ENCODE assay signal across 8 cellular contexts in the genomic region with DNA sequence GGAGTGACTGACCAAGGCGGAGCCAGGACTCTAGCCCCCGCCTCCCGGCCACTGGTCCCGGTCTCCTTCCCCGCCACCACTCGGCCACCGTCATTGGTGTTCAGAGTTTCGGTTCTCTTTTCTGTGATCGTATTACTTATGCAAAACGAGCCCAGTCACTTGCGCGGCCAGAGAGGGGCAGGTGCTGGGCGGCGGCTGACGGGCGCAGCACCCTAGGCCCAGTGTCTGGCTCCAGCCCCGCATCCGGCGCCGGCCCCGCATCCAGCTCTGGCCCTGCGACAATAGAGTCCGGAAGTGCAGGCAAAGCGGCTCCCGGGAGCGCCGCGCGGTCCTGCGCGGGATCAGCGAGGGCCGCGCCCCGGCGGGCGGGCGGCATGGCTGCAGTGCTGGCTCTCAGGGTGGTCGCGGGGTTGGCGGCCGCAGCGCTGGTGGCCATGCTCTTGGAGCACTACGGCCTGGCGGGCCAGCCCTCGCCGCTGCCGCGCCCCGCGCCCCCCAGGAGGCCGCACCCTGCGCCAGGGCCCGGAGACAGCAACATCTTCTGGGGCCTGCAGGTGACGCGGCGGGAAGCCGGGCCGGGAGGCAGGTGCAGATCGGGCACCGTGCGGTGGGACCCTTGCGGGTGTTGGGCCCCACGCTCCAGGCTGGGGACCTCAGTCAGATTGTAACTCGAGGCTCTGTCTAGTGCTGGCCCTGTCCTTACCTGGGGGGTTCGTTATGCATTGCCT. TPM values are rescaled to one million over a fixed set of nuclear protein-coding genes. Genes with fewer than 3 reads are reported as not detected.
DNase-seq lines count a peak whose midpoint lies in the region; ATAC-seq, FAIRE-seq and TF ChIP-seq lines count a peak whose summit lies in the region.

A gene (plus strand): TSS at position 158 of the 728 bp plus-strand sequence. CDS start 217 bp downstream, at position 375.

- intact Hi-C loops in CD14-positive monocyte (cut with micrococcal nuclease): no loop called here

- peaks cover 0 to 6% (median 0%) of the 10 kb centered on the region in 3 donors for H3K27me3 Mint-ChIP-seq in CD14-positive monocyte (ENCODE audit: low read depth in 3 of 3)
- peaks cover 6% of the 10 kb centered on the region for H3K27me3 Mint-ChIP-seq in activated CD8-positive, alpha-beta memory T cell treated with anti-CD3 and anti-CD28 coated beads, Interleukin-2, amount 10 ng/mL, durations not matched to agents 7 days and 5 days

- peaks cover 29% of the 10 kb centered on the region for H3K4me1 Mint-ChIP-seq in CD14-positive monocyte
- peaks cover 28% of the 10 kb centered on the region for H3K4me1 Mint-ChIP-seq in activated CD8-positive, alpha-beta memory T cell treated with anti-CD3 and anti-CD28 coated beads, Interleukin-2, amount 10 ng/mL, durations not matched to agents 7 days and 5 days

- H3K79me1 ChIP-seq in mesenchymal stem cell (replicated peaks; ENCODE audit: low read length, poor library complexity, severe bottlenecking): peaks cover 21% of the 10 kb centered on the region

- H3K9ac ChIP-seq in endocrine pancreas (ENCODE audit: control insufficient read depth, insufficient read depth, low read length): peak within 1 kb of the TSS; percentile 84
- H3K9ac ChIP-seq in mesenchymal stem cell (ENCODE audit: low read length): peak within 1 kb of the TSS; percentile 87

- H3K4me3 ChIP-seq in endocrine pancreas (ENCODE audit: control insufficient read depth, insufficient read depth, low read length): peak within 1 kb of the TSS; percentile 74
- peak within 1 kb of the TSS; percentile 80 to 85 for H3K4me3 ChIP-seq in mesenchymal stem cell (ENCODE audit: insufficient read depth in 1 of 2, low read depth in 1 of 2, low read length in 2 of 2)

- H3K4ac ChIP-seq in mesenchymal stem cell (ENCODE audit: low read depth in 1 of 2, low read length in 2 of 2): peak within 1 kb of the TSS; percentile 64 to 78

- H3K27me3 ChIP-seq in endocrine pancreas (ENCODE audit: control insufficient read depth, insufficient read depth, low read length) (no peaks in the 10 kb centered on the region), mesenchymal stem cell (ENCODE audit: control insufficient read depth in 1 of 2, insufficient read depth in 1 of 2, low read length in 2 of 2) (no peaks in the 10 kb centered on the region)

- H2BK120ac ChIP-seq in mesenchymal stem cell (ENCODE audit: low read depth, low read length): peak within 1 kb of the TSS; percentile 89

- peak within 1 kb of the TSS; percentile 67 to 69 for H3K18ac ChIP-seq in mesenchymal stem cell (ENCODE audit: low read depth in 1 of 2, low read length in 2 of 2)

- H2BK5ac ChIP-seq in mesenchymal stem cell (ENCODE audit: low read depth, low read length, poor library complexity, severe bottlenecking): no peak within 1 kb of the TSS

- H3K4me1 ChIP-seq in endocrine pancreas (ENCODE audit: control insufficient read depth, insufficient read depth, low read length) (peaks cover 8% of the 10 kb centered on the region), mesenchymal stem cell (ENCODE audit: control insufficient read depth, insufficient read depth, low read depth, low read length) (peaks cover 11% of the 10 kb centered on the region)

- H4K91ac ChIP-seq in mesenchymal stem cell (ENCODE audit: low read length): peak within 1 kb of the TSS; percentile 93

- no peak within 1 kb of the TSS for H2BK12ac ChIP-seq in mesenchymal stem cell (ENCODE audit: low read length in 2 of 2)

- peak; percentile 97 for FAIRE-seq in GM19239 (lab: Jason Lieb, UNC)

- H2AK5ac ChIP-seq in mesenchymal stem cell (ENCODE audit: low read length, severe bottlenecking): peak within 1 kb of the TSS; percentile 21

- no peak for TF ChIP-seq CTCF in CD14-positive monocyte (IDR thresholded peaks at IDR 0.05)

- peak within 1 kb of the TSS in 1 of 2 experiments; percentile 89 for H3K23ac ChIP-seq in mesenchymal stem cell (ENCODE audit: low read length in 2 of 2)

- peak within 1 kb of the TSS; percentile 95 for H3K4me2 ChIP-seq in mesenchymal stem cell (ENCODE audit: low read length, poor library complexity, severe bottlenecking)

- CTCF ChIA-PET in activated CD8-positive, alpha-beta memory T cell treated with anti-CD3 and anti-CD28 coated beads, Interleukin-2, amount 10 ng/mL, durations not matched to agents 7 days and 5 days (lab: Charles Lee): interaction anchor here (1.1 to 1.5 kb wide), 3 partner anchors 18 to 53 kb away, joined by 3 to 4 read pairs (median 3); no protein-coding TSS in a partner anchor

- peak within 1 kb of the TSS; percentile 97 for H4K8ac ChIP-seq in mesenchymal stem cell (ENCODE audit: low read length)

- peak within 1 kb of the TSS; percentile 58 to 89 for H3K14ac ChIP-seq in mesenchymal stem cell (ENCODE audit: low read length in 2 of 2)

- peak; percentile 92 for ATAC-seq in HG03439 (IDR thresholded peaks at IDR 0.05; ENCODE audit: unreplicated experiment)
- peak; percentile 87 for ATAC-seq in activated CD8-positive, alpha-beta memory T cell treated with anti-CD3 and anti-CD28 coated beads, Interleukin-2, amount 10 ng/mL, durations not matched to agents 7 days and 5 days

- peaks cover 2 to 8% (median 4%) of the 10 kb centered on the region in 7 donors for H3K9me3 Mint-ChIP-seq in CD14-positive monocyte
- H3K9me3 Mint-ChIP-seq in activated CD8-positive, alpha-beta memory T cell treated with anti-CD3 and anti-CD28 coated beads, Interleukin-2, amount 10 ng/mL, durations not matched to agents 7 days and 5 days (ENCODE audit: low read depth): no peaks in the 10 kb centered on the region

- DNase-seq in CD14-positive monocyte (ENCODE audit: low spot score): peak; percentile 89
- peak; percentile 87 for DNase-seq in GM19239 (ENCODE audit: insufficient read length, low spot score)
- peak; percentile 81 for DNase-seq in NOMO-1 treated with dmso at 0.1 percent for 144 hours (lab: John Stamatoyannopoulos, UW; ENCODE audit: unreplicated experiment)
- DNase-seq in activated CD8-positive, alpha-beta memory T cell treated with anti-CD3 and anti-CD28 coated beads, Interleukin-2, amount 10 ng/mL, durations not matched to agents 7 days and 5 days: peak; percentile 87
- peak; percentile 76 for DNase-seq in mesenchymal stem cell
- DNase-seq in stimulated activated CD8-positive, alpha-beta memory T cell treated with anti-CD3 and anti-CD28 coated beads, Interleukin-15, amount 100 ng/mL, for 24 hours (ENCODE audit: low read depth): peak; percentile 19

- H3K9me3 ChIP-seq in endocrine pancreas (ENCODE audit: control insufficient read depth, low read length) (no peaks in the 10 kb centered on the region), mesenchymal stem cell (ENCODE audit: control insufficient read depth, low read length) (no peaks in the 10 kb centered on the region)

- WGBS in mesenchymal stem cell: under 1% methylated on average over 65 of the region's 66 CpGs

- peak within 1 kb of the TSS; percentile 75 to 95 (median 91) for H3K27ac Mint-ChIP-seq in CD14-positive monocyte
- H3K27ac Mint-ChIP-seq in activated CD8-positive, alpha-beta memory T cell treated with anti-CD3 and anti-CD28 coated beads, Interleukin-2, amount 10 ng/mL, durations not matched to agents 7 days and 5 days: peak within 1 kb of the TSS; percentile 96

- H2AFZ ChIP-seq in mesenchymal stem cell (ENCODE audit: low read depth, low read length): peak within 1 kb of the TSS; percentile 91

- H3K36me3 ChIP-seq in endocrine pancreas (ENCODE audit: control insufficient read depth, insufficient read depth, low read length) (peaks cover 2% of the 10 kb centered on the region), mesenchymal stem cell (ENCODE audit: control insufficient read depth in 1 of 2, insufficient read depth in 2 of 2, low read depth in 1 of 2, low read length in 2 of 2) (peaks cover 10 to 20% of the 10 kb centered on the region in 2 experiments)

- H3K36me3 Mint-ChIP-seq in CD14-positive monocyte: peaks cover 20 to 28% of the 10 kb centered on the region in 2 donors
- peaks cover 23% of the 10 kb centered on the region for H3K36me3 Mint-ChIP-seq in activated CD8-positive, alpha-beta memory T cell treated with anti-CD3 and anti-CD28 coated beads, Interleukin-2, amount 10 ng/mL, durations not matched to agents 7 days and 5 days

- H2BK15ac ChIP-seq in mesenchymal stem cell (ENCODE audit: low read depth, poor library complexity, severe bottlenecking): peak within 1 kb of the TSS; percentile 77

- no peak within 1 kb of the TSS for H3K27ac ChIP-seq in mesenchymal stem cell (ENCODE audit: low read length, poor library complexity, severe bottlenecking)

- H3K4me3 Mint-ChIP-seq in CD14-positive monocyte: peak within 1 kb of the TSS; percentile 91 to 95
- peak within 1 kb of the TSS; percentile 83 for H3K4me3 Mint-ChIP-seq in activated CD8-positive, alpha-beta memory T cell treated with anti-CD3 and anti-CD28 coated beads, Interleukin-2, amount 10 ng/mL, durations not matched to agents 7 days and 5 days

RNA-seq across cellular contexts. Expression of the gene that starts here (rescaled TPM):
- polyA plus RNA-seq in CD14-positive monocyte: 10 to 100 TPM; 10.5 to 10.8 TPM
- 10 to 100 TPM; 21.2 to 34.7 TPM for total RNA-seq in activated CD8-positive, alpha-beta memory T cell treated with anti-CD3 and anti-CD28 coated beads, Interleukin-2, amount 10 ng/mL, durations not matched to agents 7 days and 5 days
- 8.5 TPM for polyA plus RNA-seq in mesenchymal stem cell (2013, experiment 1 of 2)
- polyA plus RNA-seq in mesenchymal stem cell (2013, experiment 2 of 2): 8.7 TPM

Comparison
In these comparisons a context has a peak if more than half of its experiments do, and no peak if none do; other contexts are left out.
1. DNase-seq: peak in every context shown above with its lines; median percentile 89 in CD14-positive monocyte; 87 in GM19239; 87 in activated CD8-positive, alpha-beta memory T cell treated with anti-CD3 and anti-CD28 coated beads, Interleukin-2, amount 10 ng/mL, durations not matched to agents 7 days and 5 days; 81 in NOMO-1 treated with dmso at 0.1 percent for 144 hours; 76 in mesenchymal stem cell; 19 in stimulated activated CD8-positive, alpha-beta memory T cell treated with anti-CD3 and anti-CD28 coated beads, Interleukin-15, amount 100 ng/mL, for 24 hours.